8 cellular contexts compared by ENCODE assay signal in the genomic region with DNA sequence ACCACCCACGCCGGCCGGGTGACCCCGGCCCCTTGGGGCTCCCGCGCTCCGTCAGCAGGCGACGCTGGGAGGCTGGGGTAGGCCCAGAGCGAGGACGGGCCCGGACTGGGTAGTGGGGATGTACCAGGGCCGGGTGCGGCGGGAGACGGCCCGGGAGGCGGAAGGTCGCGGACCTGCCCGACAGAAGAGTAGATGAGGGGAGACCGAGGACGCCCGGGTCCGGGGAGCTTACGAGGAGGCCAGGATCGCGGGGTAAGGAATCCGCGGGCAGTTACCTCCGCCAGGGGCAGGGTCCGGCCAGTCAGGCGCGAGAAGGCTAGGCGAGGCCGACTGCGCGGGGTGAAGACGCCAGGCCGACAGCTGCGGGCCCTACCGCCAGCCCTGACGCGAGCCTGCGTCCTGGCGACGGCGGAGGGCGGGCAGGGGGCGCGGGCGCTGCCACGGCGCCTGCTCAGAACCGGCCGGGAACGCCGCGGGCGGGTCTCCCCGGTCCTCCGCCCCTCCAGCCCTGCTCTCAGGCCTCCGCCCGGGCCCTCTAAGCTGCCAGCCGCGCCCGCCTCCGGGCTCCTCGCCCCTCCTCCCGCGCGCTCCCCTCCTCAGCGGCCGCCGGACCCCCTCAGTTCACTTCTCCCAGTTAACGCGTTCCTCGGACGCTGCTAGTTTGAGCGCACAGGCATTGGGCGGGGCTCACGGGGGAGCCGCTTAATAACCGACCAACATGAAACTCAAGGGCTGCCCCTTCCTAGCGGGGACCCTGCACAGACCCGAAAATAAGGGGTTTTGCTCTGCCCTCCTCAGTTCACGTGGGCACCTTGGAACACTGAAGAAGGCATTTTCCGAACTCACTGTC. TPM values are rescaled to one million over a fixed set of nuclear protein-coding genes. Genes with fewer than 3 reads are reported as not detected.
A peak's percentile ranks its signal among the peaks of the same experiment; 100 is the strongest.
DNase-seq lines count a peak whose midpoint lies in the region; ATAC-seq, FAIRE-seq and TF ChIP-seq lines count a peak whose summit lies in the region.

A gene (minus strand): TSS at position 407 of the 850 bp plus-strand sequence. CDS start 1,678 bp downstream, outside the sequence.

- peak; percentile 58; the same call in 1 of the 2 replicates for TF ChIP-seq POLR2A in GM12891 (IDR thresholded peaks at IDR 0.05; ENCODE audit: low read depth, low read length)

- H2AFZ ChIP-seq in hepatocyte = peak within 1 kb of the TSS; percentile 97

- H3K4me1 ChIP-seq in hepatocyte (ENCODE audit: insufficient read depth) = peaks cover 14% of the 10 kb centered on the region

- in situ Hi-C loops in astrocyte of the cerebellum (cut with HindIII; ENCODE audit: low sequenced_read_pairs) = no loop called here

- H3K4me3 ChIP-seq in astrocyte of the cerebellum (ENCODE audit: low read depth, low read length) (peak within 1 kb of the TSS; percentile 91), hepatocyte (peak within 1 kb of the TSS; percentile 53), retinal pigment epithelial cell (ENCODE audit: low read length) (peak within 1 kb of the TSS; percentile 80)

- peak; percentile 91 for FAIRE-seq in GM12891 (lab: Jason Lieb, UNC)

- TF ChIP-seq CTCF in astrocyte of the cerebellum (IDR thresholded peaks at IDR 0.05; ENCODE audit: low read depth, low read length, missing control alignments) (peak; percentile 10), hepatocyte (IDR thresholded peaks at IDR 0.05; ENCODE audit: poor library complexity) (peak; percentile 16), retinal pigment epithelial cell (conservative IDR thresholded peaks at IDR 0.05; ENCODE audit: low read depth, low read length) (no peak)

- peak; percentile 84 for ATAC-seq in HG02623 (IDR thresholded peaks at IDR 0.05; ENCODE audit: unreplicated experiment)

- no peaks in the 10 kb centered on the region for H3K36me3 ChIP-seq in hepatocyte (replicated peaks; ENCODE audit: insufficient read depth, low read depth)

- peak; percentile 71 for DNase-seq in GM12891 (ENCODE audit: insufficient read length, low spot score)
- peak; percentile 81 to 94 (median 93) for DNase-seq in NCI-H1417 (lab: John Stamatoyannopoulos, UW)
- peak; percentile 16 to 80 (median 34) for DNase-seq in T-helper 2 cell
- peak; percentile 36 for DNase-seq in astrocyte of the cerebellum (ENCODE audit: low read depth)
- peak; percentile 92 for DNase-seq in hepatocyte (ENCODE audit: low spot score)
- DNase-seq in retinal pigment epithelial cell (ENCODE audit: low read depth) = peak; percentile 39
- DNase-seq in NCI-H1048 (lab: John Stamatoyannopoulos, UW) = no peak

- H3K4me2 ChIP-seq in hepatocyte = peak within 1 kb of the TSS; percentile 81

- no peaks in the 10 kb centered on the region for H4K20me1 ChIP-seq in hepatocyte (ENCODE audit: insufficient read depth, poor library complexity, severe bottlenecking)

- H3K79me2 ChIP-seq in hepatocyte = peaks cover 32% of the 10 kb centered on the region

- peak within 1 kb of the TSS; percentile 97 for H3K27ac ChIP-seq in hepatocyte

- no peaks in the 10 kb centered on the region for H3K27me3 ChIP-seq in hepatocyte

- H3K9me2 ChIP-seq in hepatocyte (replicated peaks; ENCODE audit: insufficient read depth) = no peaks in the 10 kb centered on the region

- H3K9me3 ChIP-seq in hepatocyte (ENCODE audit: low read depth) = no peaks in the 10 kb centered on the region

- 2% methylated on average over 45 of the region's 88 CpGs for WGBS in hepatocyte (ENCODE audit: low lambda C conversion rate, missing lambda C conversion rate)

TF ChIP-seq in GM12891, 5 proteins besides CTCF, POLR2A, EP300 and RAD21:
- TF ChIP-seq TAF1 (IDR thresholded peaks at IDR 0.05; ENCODE audit: low read depth, low read length) = no peak
- TF ChIP-seq POLR2AphosphoS5 (IDR thresholded peaks at IDR 0.05; ENCODE audit: low read depth, low read length) = peak; percentile 44; the same call in 1 of the 2 replicates
- no peak for TF ChIP-seq SPI1 (IDR thresholded peaks at IDR 0.05; ENCODE audit: low read depth, low read length)
- no peak for TF ChIP-seq POU2F2 (IDR thresholded peaks at IDR 0.05; ENCODE audit: low read depth, low read length)

RNA-seq across cellular contexts. Expression of the gene that starts here (rescaled TPM):
- 3.3 TPM for polyA plus RNA-seq in GM12891 (2012; ENCODE audit: low read depth, missing spikeins)
- total RNA-seq in hepatocyte = 21.5 and 29.6 TPM in 2 replicates
- polyA plus RNA-seq in hepatocyte = 4.3 and 6.9 TPM in 2 replicates
